Comparison of ENCODE assay signal across 18 cellular contexts in genomic region chr10:132300582-132300981, GRCh38. TPM values are rescaled to one million over a fixed set of nuclear protein-coding genes. Genes with fewer than 3 reads are reported as not detected.
DNase-seq lines count a peak whose midpoint lies in the region; ATAC-seq and TF ChIP-seq lines count a peak whose summit lies in the region.
"Had no signal": no experiment of that assay in that cellular context is flagged by ENCODE, and none has a peak within 500 bp of the region (broad histone marks: within the 10 kb centered on the region; RNA-seq: fewer than 3 reads in every experiment).

No MANE protein-coding gene starts in this region.

- no peak overlapping the region for H2BK5ac ChIP-seq in mesenchymal stem cell (ENCODE audit: low read depth, low read length, poor library complexity, severe bottlenecking)

- H3K36me3 ChIP-seq in mesenchymal stem cell (ENCODE audit: control insufficient read depth in 1 of 2, insufficient read depth in 2 of 2, low read depth in 1 of 2, low read length in 2 of 2) (peaks cover 0 to under 1% of the 10 kb centered on the region in 2 experiments), aorta (ENCODE audit: control insufficient read depth in 1 of 2, insufficient read depth in 2 of 2, low read length in 1 of 2) (no peaks in the 10 kb centered on the region)

- H2BK12ac ChIP-seq in mesenchymal stem cell (ENCODE audit: low read length in 2 of 2) = no peak overlapping the region

- peaks cover 3% of the 10 kb centered on the region for H3K4me1 ChIP-seq in mesenchymal stem cell (ENCODE audit: control insufficient read depth, insufficient read depth, low read depth, low read length)
- no peaks in the 10 kb centered on the region for H3K4me1 ChIP-seq in aorta (ENCODE audit: control insufficient read depth in 1 of 2, insufficient read depth in 2 of 2, low read length in 2 of 2)

- peak overlapping the region; percentile 45 for H2BK15ac ChIP-seq in mesenchymal stem cell (ENCODE audit: low read depth, poor library complexity, severe bottlenecking)

- peak overlapping the region; percentile 17 for H3K27ac Mint-ChIP-seq in chondrocyte (ENCODE audit: unreplicated experiment)
- H3K27ac Mint-ChIP-seq: CD14-positive monocyte had no signal

- peak; percentile 28 for DNase-seq in activated effector memory CD4-positive, alpha-beta T cell treated with anti-CD3 and anti-CD28 coated beads, Interleukin-2, amount 50 U/mL, for 16 hours
- DNase-seq in activated effector memory CD4-positive, alpha-beta T cell treated with Interleukin-2 at 50 U/mL for 16 hours = no peak
- DNase-seq in chondrocyte (ENCODE audit: low spot score) = peak; percentile 70
- DNase-seq in mesenchymal stem cell = no peak
- DNase-seq in aorta = peak; percentile 38 to 58
- DNase-seq in GM10266 (ENCODE audit: extremely low spot score) = no peak
- DNase-seq: DMS53, GM23248, KG1, NCI-H1048, NCI-H1694, NCI-H2107, NCI-H226, NCI-H526 treated with DMSO at 0.1 percent for 48 hours had no signal

- H4K8ac ChIP-seq in mesenchymal stem cell (ENCODE audit: low read length) = no peak overlapping the region

- no peak overlapping the region for H3K18ac ChIP-seq in mesenchymal stem cell (ENCODE audit: low read depth in 1 of 2, low read length in 2 of 2)

- no peak overlapping the region for H4K91ac ChIP-seq in mesenchymal stem cell (ENCODE audit: low read length)

- H3K27me3 Mint-ChIP-seq in chondrocyte (ENCODE audit: low read depth) = peaks cover 1% of the 10 kb centered on the region

- H3K27ac ChIP-seq in mesenchymal stem cell (ENCODE audit: low read length, poor library complexity, severe bottlenecking) = no peak overlapping the region
- H3K27ac ChIP-seq in aorta (ENCODE audit: low read depth in 1 of 2, low read length in 2 of 2) = no peak overlapping the region
- H3K27ac ChIP-seq: GM23248, RWPE1 had no signal

- H3K4me3 Mint-ChIP-seq in chondrocyte (ENCODE audit: unreplicated experiment) = no peak overlapping the region
- H3K4me3 Mint-ChIP-seq: CD14-positive monocyte had no signal

- TF ChIP-seq CTCF in chondrocyte (IDR thresholded peaks at IDR 0.05) (no peak), GM10266 (IDR thresholded peaks at IDR 0.05; ENCODE audit: control insufficient read depth, insufficient read depth, low read depth, missing control alignments) (no peak)

- H2BK120ac ChIP-seq in mesenchymal stem cell (ENCODE audit: low read depth, low read length) = no peak overlapping the region

- no peak overlapping the region for H2AFZ ChIP-seq in mesenchymal stem cell (ENCODE audit: low read depth, low read length)
- H2AFZ ChIP-seq: GM23248 had no signal

- 78% methylated on average over 10 of the region's 10 CpGs for WGBS in mesenchymal stem cell
- 72 to 77% methylated on average over 10 of the region's 10 CpGs for WGBS in aorta, 2 donors

- H3K27me3 ChIP-seq in mesenchymal stem cell (ENCODE audit: control insufficient read depth in 1 of 2, insufficient read depth in 1 of 2, low read length in 2 of 2) (peaks cover 3 to 16% of the 10 kb centered on the region in 2 experiments), aorta (ENCODE audit: control insufficient read depth in 1 of 2, insufficient read depth in 2 of 2, low read length in 1 of 2) (no peaks in the 10 kb centered on the region)

- peaks cover 5% of the 10 kb centered on the region for H3K4me1 Mint-ChIP-seq in chondrocyte (ENCODE audit: low read depth)

- no peak overlapping the region for H3K14ac ChIP-seq in mesenchymal stem cell (ENCODE audit: low read length in 2 of 2)

- intact Hi-C loops in aorta (cut with DNase I) = no loop called here

- H3K36me3 Mint-ChIP-seq in chondrocyte (ENCODE audit: low read depth) = peaks cover 1% of the 10 kb centered on the region

- H3K9me3 Mint-ChIP-seq in chondrocyte (ENCODE audit: low read depth) = no peaks in the 10 kb centered on the region

- H3K4ac ChIP-seq in mesenchymal stem cell (ENCODE audit: low read depth in 1 of 2, low read length in 2 of 2) = no peak overlapping the region

- ATAC-seq in aorta (ENCODE audit: low FRiP score) (no peak), GM21447 (IDR thresholded peaks at IDR 0.05; ENCODE audit: unreplicated experiment) (no peak), GM21737 (IDR thresholded peaks at IDR 0.05; ENCODE audit: unreplicated experiment) (no peak)

- H3K9ac ChIP-seq in mesenchymal stem cell (ENCODE audit: low read length) = no peak overlapping the region
- H3K9ac ChIP-seq: GM23248 had no signal

- H3K4me2 ChIP-seq in mesenchymal stem cell (ENCODE audit: low read length, poor library complexity, severe bottlenecking) = no peak overlapping the region

- no peak overlapping the region for H3K23ac ChIP-seq in mesenchymal stem cell (ENCODE audit: low read length in 2 of 2)

- H3K4me3 ChIP-seq in mesenchymal stem cell (ENCODE audit: insufficient read depth in 1 of 2, low read depth in 1 of 2, low read length in 2 of 2) (no peak overlapping the region), aorta (ENCODE audit: low read length in 2 of 2) (no peak overlapping the region)
- H3K4me3 ChIP-seq: GM23248 had no signal

- H2AK5ac ChIP-seq in mesenchymal stem cell (ENCODE audit: low read length, severe bottlenecking) = no peak overlapping the region

- H3K9me3 ChIP-seq in mesenchymal stem cell (ENCODE audit: control insufficient read depth, low read length) = no peaks in the 10 kb centered on the region
- no peaks in the 10 kb centered on the region for H3K9me3 ChIP-seq in aorta (ENCODE audit: control insufficient read depth, low read length)

- H3K79me1 ChIP-seq in mesenchymal stem cell (replicated peaks; ENCODE audit: low read length, poor library complexity, severe bottlenecking) = peaks cover 34% of the 10 kb centered on the region

RNA-seq across cellular contexts. Expression of gene STK32C, which starts 7.2 kb away (rescaled TPM):
- total RNA-seq in chondrocyte (15.8 to 17.9 TPM (median 17.2 TPM) in 3 replicates), aorta (10 to 100 TPM in 1 of 2 donors, 1 to 10 TPM in 1; 7.1 to 12.2 TPM)
- polyA plus RNA-seq in mesenchymal stem cell (2013, experiment 1 of 2) = 6.6 TPM
- polyA plus RNA-seq in mesenchymal stem cell (2013, experiment 2 of 2) = 7.0 TPM
- 10 to 100 TPM in 1 of 2 donors, 1 to 10 TPM in 1; 4.9 to 12.4 TPM for polyA plus RNA-seq in aorta

RNA-seq across cellular contexts. Expression of gene LRRC27, which starts 31.4 kb away (rescaled TPM):
- total RNA-seq in chondrocyte = 10.2 to 14.4 TPM (median 13.2 TPM) in 3 replicates
- polyA plus RNA-seq in mesenchymal stem cell (2013, experiment 1 of 2) = 12.1 TPM
- 13.3 TPM for polyA plus RNA-seq in mesenchymal stem cell (2013, experiment 2 of 2)
- 10 to 100 TPM in 1 of 2 donors, 1 to 10 TPM in 1; 4.6 to 11.7 TPM for total RNA-seq in aorta
- polyA plus RNA-seq in aorta = 1 to 10 TPM; 3.1 to 9.0 TPM

Comparison
In these comparisons a context has a peak if more than half of its experiments do, and no peak if none do; other contexts are left out.
1. DNase-seq: peak in activated effector memory CD4-positive, alpha-beta T cell treated with anti-CD3 and anti-CD28 coated beads, Interleukin-2, amount 50 U/mL, for 16 hours (single experiment), chondrocyte (single experiment) and aorta (2 of 2); none in activated effector memory CD4-positive, alpha-beta T cell treated with Interleukin-2 at 50 U/mL for 16 hours (single experiment), mesenchymal stem cell (single experiment) and GM10266 (single experiment).